13 cellular contexts compared by ENCODE assay signal in the genomic region with DNA sequence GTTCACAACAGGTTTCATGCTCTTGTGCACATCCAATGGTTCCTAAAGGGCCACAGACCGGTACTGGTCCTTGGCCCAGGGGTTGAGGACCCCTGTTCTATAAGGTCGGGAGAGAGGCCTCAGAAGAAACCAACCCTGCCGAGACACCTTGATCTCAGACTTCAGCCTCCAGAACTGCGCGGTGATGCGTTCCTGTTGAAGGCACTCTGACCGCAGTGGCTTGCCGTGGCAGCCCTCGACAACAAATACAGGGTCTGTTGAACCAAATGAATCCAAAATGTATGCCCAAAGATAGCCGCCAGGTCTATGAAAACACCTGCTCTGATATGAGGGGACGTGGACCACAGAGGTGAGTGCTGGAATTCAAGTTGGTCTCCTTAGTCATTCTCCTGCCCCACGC.
"Had no signal": no experiment of that assay in that cellular context is flagged by ENCODE, and none has a peak within 500 bp of the region (broad histone marks: within the 10 kb centered on the region; RNA-seq: fewer than 3 reads in every experiment).

No MANE protein-coding gene starts in this region.

- H3K36me3 Mint-ChIP-seq: natural killer cell had no signal

- H3K4me1 Mint-ChIP-seq: natural killer cell had no signal

- H3K27me3 ChIP-seq: right atrium auricular region had no signal

- ATAC-seq: mucosa of descending colon, natural killer cell had no signal

- H3K36me3 ChIP-seq: right atrium auricular region had no signal

- H3K9me3 Mint-ChIP-seq: natural killer cell had no signal

- H3K9me3 ChIP-seq: mucosa of descending colon, right atrium auricular region had no signal

- H3K4me3 ChIP-seq: mucosa of descending colon, right atrium auricular region had no signal

- DNase-seq: effector CD4-positive, alpha-beta T cell; foreskin melanocyte; hippocampal formation; kidney glomerular epithelial cell; mammary epithelial cell; mucosa of descending colon; natural killer cell; small intestine; stimulated activated CD4-positive, alpha-beta T cell treated with anti-CD3 and anti-CD28 coated beads, Interleukin-2, amount 100 ng/mL, for 48 hours; stimulated activated naive CD4-positive, alpha-beta T cell treated with Interleukin-2 at 50 U/mL for 16 hours; trophoblast cell had no signal

- H3K4me3 Mint-ChIP-seq: natural killer cell, neural crest cell had no signal

- H3K27ac ChIP-seq: right atrium auricular region had no signal
